9 cellular contexts compared by ENCODE assay signal in genomic region chr3:21752749-21753347, GRCh38. TPM values are rescaled to one million over a fixed set of nuclear protein-coding genes. Genes with fewer than 3 reads are reported as not detected.
DNase-seq lines count a peak whose midpoint lies in the region; ATAC-seq, FAIRE-seq and TF ChIP-seq lines count a peak whose summit lies in the region.
"Had no signal": no experiment of that assay in that cellular context is flagged by ENCODE, and none has a peak within 500 bp of the region (broad histone marks: within the 10 kb centered on the region; RNA-seq: fewer than 3 reads in every experiment).

No MANE protein-coding gene starts in this region.

- intact Hi-C loops in Right ventricle myocardium superior (cut with DNase I) (loop anchor here (5.0 to 10.0 kb wide), 2 partner anchors 92 to 139 kb away; no protein-coding TSS in a partner anchor), tibial artery (cut with DNase I; ENCODE audit: low total_unique reads) (loop anchor here (5.0 kb wide), 1 partner anchor 144 kb away; no protein-coding TSS in a partner anchor)

- H3K4me3 Mint-ChIP-seq in stimulated activated naive B cell treated with anti-CD40 and anti-IgM and Interleukin-4, amounts not matched to agents 10 μg/mL and 1 μg/mL and 100 μg/mL, for 72 hours, result no peak overlapping the region

- no peaks in the 10 kb centered on the region for H3K4me1 Mint-ChIP-seq in stimulated activated naive B cell treated with anti-CD40 and anti-IgM and Interleukin-4, amounts not matched to agents 10 μg/mL and 1 μg/mL and 100 μg/mL, for 72 hours

- no peak overlapping the region for H3K27ac ChIP-seq in tibial artery

- no peaks in the 10 kb centered on the region for H3K36me3 Mint-ChIP-seq in stimulated activated naive B cell treated with anti-CD40 and anti-IgM and Interleukin-4, amounts not matched to agents 10 μg/mL and 1 μg/mL and 100 μg/mL, for 72 hours

- FAIRE-seq in D721Med (lab: Jason Lieb, UNC) (peak; percentile 89), HTR-8/SVneo (lab: Jason Lieb, UNC) (no peak)
- FAIRE-seq: colon had no signal

- H3K36me3 ChIP-seq in tibial artery, result no peaks in the 10 kb centered on the region

- no peaks in the 10 kb centered on the region for H3K9me3 ChIP-seq in tibial artery

- H3K4me1 ChIP-seq in tibial artery, result peaks cover 0 to 29% (median 3%) of the 10 kb centered on the region in 4 donors

- no peak overlapping the region for H3K4me3 ChIP-seq in tibial artery

- DNase-seq in D721Med (ENCODE audit: insufficient read length, low spot score), result no peak
- DNase-seq in HTR-8/SVneo (ENCODE audit: insufficient read length, low spot score), result peak; percentile 20
- DNase-seq in SK-N-DZ (ENCODE audit: low spot score), result peak; percentile 67
- DNase-seq in Right ventricle myocardium superior, result no peak
- DNase-seq in tibial artery, result peak in 1 of 2 donors; percentile 26
- no peak for DNase-seq in stimulated activated naive B cell treated with anti-CD40 and anti-IgM and Interleukin-4, amounts not matched to agents 10 μg/mL and 1 μg/mL and 100 μg/mL, for 72 hours
- DNase-seq in stimulated activated CD4-positive, alpha-beta T cell treated with anti-CD3 and anti-CD28 coated beads, Interleukin-4, amount 100 ng/mL, for 24 hours, result no peak

- TF ChIP-seq CTCF in D721Med (IDR thresholded peaks at IDR 0.05; ENCODE audit: insufficient read depth, missing control alignments) (peak; percentile 92), tibial artery (IDR thresholded peaks at IDR 0.05) (peak; percentile 61 to 81)

- ATAC-seq in Right ventricle myocardium superior (ENCODE audit: poor library complexity), result peak; percentile 80
- no peak for ATAC-seq in stimulated activated naive B cell treated with anti-CD40 and anti-IgM and Interleukin-4, amounts not matched to agents 10 μg/mL and 1 μg/mL and 100 μg/mL, for 72 hours (replicated peaks)
- ATAC-seq in HG02798 (IDR thresholded peaks at IDR 0.05; ENCODE audit: poor library complexity, unreplicated experiment), result no peak

- H3K9me3 Mint-ChIP-seq in stimulated activated naive B cell treated with anti-CD40 and anti-IgM and Interleukin-4, amounts not matched to agents 10 μg/mL and 1 μg/mL and 100 μg/mL, for 72 hours, result peaks cover 0 to 2% of the 10 kb centered on the region in 2 donors

- no peaks in the 10 kb centered on the region for H3K27me3 ChIP-seq in tibial artery

- no peak overlapping the region for H3K27ac Mint-ChIP-seq in stimulated activated naive B cell treated with anti-CD40 and anti-IgM and Interleukin-4, amounts not matched to agents 10 μg/mL and 1 μg/mL and 100 μg/mL, for 72 hours

- H3K27me3 Mint-ChIP-seq in stimulated activated naive B cell treated with anti-CD40 and anti-IgM and Interleukin-4, amounts not matched to agents 10 μg/mL and 1 μg/mL and 100 μg/mL, for 72 hours, result peaks cover 0 to 15% of the 10 kb centered on the region in 2 donors

RNA-seq across cellular contexts. Expression of gene ZNF385D, which starts 1.8 kb away (rescaled TPM):
- polyA plus RNA-seq in SK-N-DZ (2014; cell fraction: cytosol; rRNA removed), result 1.7 and 2.5 TPM in 2 replicates
- 1.3 and 1.9 TPM in 2 replicates for polyA plus RNA-seq in SK-N-DZ (2014; cell fraction: nucleus; rRNA removed)
- 2.2 TPM for total RNA-seq in Right ventricle myocardium superior

Comparison
In these comparisons a context has a peak if more than half of its experiments do, and no peak if none do; other contexts are left out.
1. DNase-seq: peak in HTR-8/SVneo (single experiment) and SK-N-DZ (single experiment); none in D721Med (single experiment), Right ventricle myocardium superior (single experiment), stimulated activated naive B cell treated with anti-CD40 and anti-IgM and Interleukin-4, amounts not matched to agents 10 μg/mL and 1 μg/mL and 100 μg/mL, for 72 hours (single experiment) and stimulated activated CD4-positive, alpha-beta T cell treated with anti-CD3 and anti-CD28 coated beads, Interleukin-4, amount 100 ng/mL, for 24 hours (single experiment).